In genomic region chr15:80918440-80918839, GRCh38 we compare ENCODE assay signal across 18 cellular contexts.
DNase-seq lines count a peak whose midpoint lies in the region; ATAC-seq and TF ChIP-seq lines count a peak whose summit lies in the region.
"Had no signal": no experiment of that assay in that cellular context is flagged by ENCODE, and none has a peak within 500 bp of the region (broad histone marks: within the 10 kb centered on the region; RNA-seq: fewer than 3 reads in every experiment).

No MANE protein-coding gene starts in this region.

- peak overlapping the region; percentile 15 for H3K4me3 Mint-ChIP-seq in natural killer cell treated with Interleukin-12 subunit alpha and Interleukin-12 subunit beta and Interleukin-15 and Interleukin-18, amount 100 ng/mL, for 72 hours
- no peak overlapping the region for H3K4me3 Mint-ChIP-seq in natural killer cell
- H3K4me3 Mint-ChIP-seq: CD4-positive, CD25-positive, alpha-beta regulatory T cell; CD8-positive, alpha-beta memory T cell had no signal

- H2AFZ ChIP-seq in osteoblast (ENCODE audit: low read length) (no peak overlapping the region), PC-3 (ENCODE audit: low read length) (no peak overlapping the region)

- no peaks in the 10 kb centered on the region for H3K36me3 Mint-ChIP-seq in natural killer cell treated with Interleukin-12 subunit alpha and Interleukin-12 subunit beta and Interleukin-15 and Interleukin-18, amount 100 ng/mL, for 72 hours
- H3K36me3 Mint-ChIP-seq in natural killer cell = no peaks in the 10 kb centered on the region

- H3K9me3 ChIP-seq in osteoblast (ENCODE audit: low read depth, low read length) (no peaks in the 10 kb centered on the region), PC-3 (ENCODE audit: low read length) (no peaks in the 10 kb centered on the region)
- H3K9me3 ChIP-seq: BE2C, HAP-1 had no signal

- ATAC-seq in natural killer cell treated with Interleukin-12 subunit alpha and Interleukin-12 subunit beta and Interleukin-15 and Interleukin-18, amount 100 ng/mL, for 72 hours = no peak
- no peak for ATAC-seq in natural killer cell
- no peak for ATAC-seq in PC-3

- CTCF ChIA-PET in PC-3 (lab: Charles Lee) = no interaction called here

- H3K4me1 Mint-ChIP-seq in natural killer cell treated with Interleukin-12 subunit alpha and Interleukin-12 subunit beta and Interleukin-15 and Interleukin-18, amount 100 ng/mL, for 72 hours (ENCODE audit: low read depth in 2 of 2) = peaks cover 43 to 47% of the 10 kb centered on the region in 2 donors
- peaks cover 36 to 37% of the 10 kb centered on the region in 2 donors for H3K4me1 Mint-ChIP-seq in natural killer cell

- no peak overlapping the region for H3K9ac ChIP-seq in PC-3 (ENCODE audit: low read length)

- H3K27ac Mint-ChIP-seq in natural killer cell treated with Interleukin-12 subunit alpha and Interleukin-12 subunit beta and Interleukin-15 and Interleukin-18, amount 100 ng/mL, for 72 hours = no peak overlapping the region
- no peak overlapping the region for H3K27ac Mint-ChIP-seq in natural killer cell
- H3K27ac Mint-ChIP-seq: CD8-positive, alpha-beta memory T cell had no signal

- no peak overlapping the region for H3K4me2 ChIP-seq in osteoblast (ENCODE audit: insufficient read depth, low read length)
- no peak overlapping the region for H3K4me2 ChIP-seq in PC-3 (ENCODE audit: low read length)

- no peaks in the 10 kb centered on the region for H3K4me1 ChIP-seq in osteoblast (ENCODE audit: insufficient read depth, low read length)
- H3K4me1 ChIP-seq in PC-3 (ENCODE audit: insufficient read depth, low read length) = peaks cover 18% of the 10 kb centered on the region
- H3K4me1 ChIP-seq: BE2C, HAP-1 had no signal

- H4K20me1 ChIP-seq in osteoblast (ENCODE audit: insufficient read depth, low read length) (peaks cover 27% of the 10 kb centered on the region), PC-3 (ENCODE audit: low read length) (no peaks in the 10 kb centered on the region)

- H3K79me2 ChIP-seq in osteoblast (ENCODE audit: insufficient read depth, low read length) (no peaks in the 10 kb centered on the region), PC-3 (ENCODE audit: low read length) (no peaks in the 10 kb centered on the region)

- no peaks in the 10 kb centered on the region for H3K27me3 ChIP-seq in osteoblast (ENCODE audit: insufficient read depth, low read length)
- H3K27me3 ChIP-seq in PC-3 (ENCODE audit: low read length) = no peaks in the 10 kb centered on the region
- H3K27me3 ChIP-seq: BE2C had no signal

- intact Hi-C loops in natural killer cell (cut with micrococcal nuclease) = no loop called here
- intact Hi-C loops in PC-3 (cut with micrococcal nuclease) = loop anchor here (10.0 kb wide), 1 partner anchor 56 kb away; no protein-coding TSS in a partner anchor

- H3K4me3 ChIP-seq in epithelial cell of esophagus (ENCODE audit: low read length) (no peak overlapping the region), osteoblast (ENCODE audit: insufficient read depth, low read length) (no peak overlapping the region), PC-3 (ENCODE audit: low read length) (no peak overlapping the region)
- H3K4me3 ChIP-seq: HAP-1 had no signal

- H3K9me2 ChIP-seq in PC-3 (replicated peaks; ENCODE audit: low read length) = no peaks in the 10 kb centered on the region

- BruUV-seq in PC-3 (replicated peaks; lab: Mats Ljungman, UMichigan) = no TSS peak

- no peak for DNase-seq in natural killer cell treated with Interleukin-12 subunit alpha and Interleukin-12 subunit beta and Interleukin-15 and Interleukin-18, amount 100 ng/mL, for 72 hours (ENCODE audit: low spot score)
- DNase-seq in natural killer cell (no peak), epithelial cell of esophagus (ENCODE audit: low read depth) (peak; percentile 42), osteoblast (ENCODE audit: insufficient read length, low spot score, missing footprints) (no peak), HK-2 (ENCODE audit: unreplicated experiment) (no peak), PC-3 (no peak)
- DNase-seq: BE2C; C1 segment of cervical spinal cord; CD4-positive, CD25-positive, alpha-beta regulatory T cell; CD8-positive, alpha-beta memory T cell; COR-L47; DMS 273 treated with DMSO at 0.1 percent for 48 hours; DMS53; DND-41; EL; IMR-90 had no signal

- no peaks in the 10 kb centered on the region for H3K9me3 Mint-ChIP-seq in natural killer cell treated with Interleukin-12 subunit alpha and Interleukin-12 subunit beta and Interleukin-15 and Interleukin-18, amount 100 ng/mL, for 72 hours
- no peaks in the 10 kb centered on the region for H3K9me3 Mint-ChIP-seq in natural killer cell
- H3K9me3 Mint-ChIP-seq: CD4-positive, CD25-positive, alpha-beta regulatory T cell; CD8-positive, alpha-beta memory T cell had no signal

- H3F3A ChIP-seq in PC-3 (ENCODE audit: low read length, unreplicated experiment) = no peaks in the 10 kb centered on the region

- peak overlapping the region; percentile 27 for H3K27ac ChIP-seq in osteoblast (ENCODE audit: low read depth, low read length)
- H3K27ac ChIP-seq in PC-3 (ENCODE audit: low read length) = no peak overlapping the region
- H3K27ac ChIP-seq: HL-60 had no signal

- TF ChIP-seq CTCF in natural killer cell (IDR thresholded peaks at IDR 0.05) (no peak), epithelial cell of esophagus (IDR thresholded peaks at IDR 0.05; ENCODE audit: insufficient read depth, low read depth, low read length, missing control alignments) (no peak), osteoblast (IDR thresholded peaks at IDR 0.05; ENCODE audit: extremely low read depth, low read depth, low read length) (no peak), PC-3 (conservative IDR thresholded peaks at IDR 0.05; ENCODE audit: low read depth, low read length) (no peak)

- POLR2A ChIA-PET in PC-3 (lab: Charles Lee; ENCODE audit: unreplicated experiment) = no interaction called here

- H3K36me3 ChIP-seq in osteoblast (ENCODE audit: insufficient read depth, low read length) (peaks cover 84% of the 10 kb centered on the region), PC-3 (ENCODE audit: low read depth, low read length) (no peaks in the 10 kb centered on the region)
- H3K36me3 ChIP-seq: BE2C, HAP-1 had no signal

- no peaks in the 10 kb centered on the region for H3K27me3 Mint-ChIP-seq in natural killer cell treated with Interleukin-12 subunit alpha and Interleukin-12 subunit beta and Interleukin-15 and Interleukin-18, amount 100 ng/mL, for 72 hours
- H3K27me3 Mint-ChIP-seq in natural killer cell (ENCODE audit: low read depth in 2 of 2) = no peaks in the 10 kb centered on the region
- H3K27me3 Mint-ChIP-seq: CD4-positive, CD25-positive, alpha-beta regulatory T cell had no signal
